In the genomic region with DNA sequence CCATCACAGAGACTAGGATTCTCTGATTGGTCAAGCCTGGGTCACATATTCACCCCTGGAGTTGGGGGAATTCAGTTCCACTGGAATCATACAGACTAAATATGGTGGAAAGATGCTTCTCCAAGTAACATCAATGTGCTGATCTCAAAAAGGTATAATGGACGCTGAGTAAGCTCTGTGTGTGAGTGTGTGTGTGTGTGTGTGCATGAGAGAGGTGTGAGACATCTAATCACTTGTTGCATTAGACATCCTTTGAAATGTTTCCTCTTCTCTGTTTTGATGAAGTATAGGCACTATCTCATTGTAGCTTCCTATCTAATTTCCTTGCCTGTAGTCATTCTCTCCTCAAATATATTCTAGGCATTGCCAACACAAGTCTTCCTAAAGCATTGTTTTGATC, we compare ENCODE assay signal across 29 cellular contexts.
"Had no signal": no experiment of that assay in that cellular context is flagged by ENCODE, and none has a peak within 500 bp of the region (broad histone marks: within the 10 kb centered on the region; RNA-seq: fewer than 3 reads in every experiment).

No MANE protein-coding gene starts in this region.

- H3K4me1 ChIP-seq: adrenal gland, ascending aorta, breast epithelium had no signal

- H3K4me3 ChIP-seq: adrenal gland, ascending aorta, body of pancreas, breast epithelium, cardiac muscle cell had no signal

- H3K27ac ChIP-seq: adrenal gland, ascending aorta, body of pancreas, brain microvascular endothelial cell, breast epithelium, cardiac muscle cell had no signal

- DNase-seq: activated effector memory CD4-positive, alpha-beta T cell treated with anti-CD3 and anti-CD28 coated beads, Interleukin-2, amount 50 U/mL, for 16 hours; activated effector memory CD4-positive, alpha-beta T cell treated with Interleukin-2 at 50 U/mL for 16 hours; activated gamma-delta T cell; activated gamma-delta T cell treated with Interleukin-2 at 50 U/mL for 16 hours; activated naive CD4-positive, alpha-beta T cell; activated naive CD4-positive, alpha-beta T cell treated with anti-CD3 and anti-CD28 coated beads for 36 hours; activated naive CD4-positive, alpha-beta T cell treated with anti-CD3 and anti-CD28 coated beads, Interleukin-2, amount 10 ng/mL, durations not matched to agents 7 days and 5 days; activated naive CD4-positive, alpha-beta T cell treated with anti-CD3 and anti-CD28 coated beads, Interleukin-2, amount 50 U/mL, for 16 hours; activated naive CD4-positive, alpha-beta T cell treated with Interleukin-2 at 50 U/mL for 16 hours; activated naive CD8-positive, alpha-beta T cell treated with anti-CD3 and anti-CD28 coated beads for 36 hours; activated naive CD8-positive, alpha-beta T cell treated with anti-CD3 and anti-CD28 coated beads, Interleukin-2, amount 10 ng/mL, durations not matched to agents 7 days and 5 days; activated naive CD8-positive, alpha-beta T cell treated with anti-CD3 and anti-CD28 coated beads, Interleukin-2, amount 50 U/mL, for 24 hours; activated T-cell treated with anti-CD3 and anti-CD28 coated beads, Interleukin-2, amount 50 U/mL, for 24 hours; activated T-cell treated with anti-CD3 and anti-CD28 coated beads, Interleukin-2, amount 50 U/mL, for 4 hours; activated T-cell treated with anti-CD3 and anti-CD28 coated beads, Interleukin-2, amount 50 U/mL, for 48 hours; activated T-cell treated with anti-CD3 and anti-CD28 coated beads, Interleukin-2, amount 50 U/mL, for 72 hours; adrenal gland; amniotic stem cell; amygdala; anterior cingulate cortex; aorta; body of pancreas; brain microvascular endothelial cell; caudate nucleus; central memory CD4-positive, alpha-beta T cell; cerebellar nuclear complex had no signal

- H3K36me3 ChIP-seq: adrenal gland, ascending aorta, brain microvascular endothelial cell, breast epithelium, cardiac muscle cell had no signal

- H3K9me3 ChIP-seq: adrenal gland, ascending aorta, body of pancreas, breast epithelium had no signal
